In the genomic region with DNA sequence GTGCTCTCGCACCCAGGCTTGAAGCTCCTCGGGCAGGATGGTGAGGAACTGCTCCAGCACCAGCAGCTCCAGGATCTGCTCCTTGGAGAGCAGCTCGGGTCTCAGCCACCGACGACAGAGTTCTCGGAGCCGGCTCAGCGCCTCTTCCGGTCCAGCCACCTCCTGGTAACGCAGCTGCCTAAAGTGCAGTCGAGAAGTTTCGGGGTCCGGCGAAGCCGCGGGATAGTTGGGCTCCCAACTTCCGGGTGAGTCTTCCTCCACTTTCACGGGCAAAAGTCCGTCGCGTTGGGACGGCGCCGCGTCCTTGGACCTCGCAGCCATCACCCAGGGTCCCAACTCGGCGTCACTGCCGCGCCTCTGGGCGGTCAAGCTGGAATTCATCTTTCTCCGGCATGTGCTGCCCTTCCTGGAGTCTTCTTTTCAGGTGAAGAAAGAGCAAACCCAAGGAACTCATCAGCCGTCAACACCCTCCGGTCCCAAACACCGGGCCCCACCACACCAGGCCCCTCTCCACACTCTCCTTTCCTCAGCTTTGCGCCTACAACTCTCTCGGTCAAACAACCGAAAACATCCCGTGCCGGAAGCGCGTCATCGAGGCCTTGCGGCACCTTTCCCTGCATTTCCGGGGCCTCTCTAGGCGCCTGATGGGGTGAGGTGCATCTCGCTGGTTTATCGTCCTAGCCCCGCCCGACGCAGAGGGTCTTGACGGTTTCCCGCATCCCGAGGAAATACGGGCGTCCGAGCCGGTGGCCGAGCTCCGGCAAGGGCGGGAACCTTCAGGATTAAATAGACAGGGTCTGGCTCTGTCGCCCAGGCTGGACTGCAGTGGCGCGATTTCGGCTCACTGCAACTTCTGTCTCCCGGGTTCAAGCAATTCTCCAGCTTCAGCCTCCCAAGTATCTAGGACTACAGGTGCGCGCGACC, we compare ENCODE assay signal across 8 cellular contexts. TPM values are rescaled to one million over a fixed set of nuclear protein-coding genes. Genes with fewer than 3 reads are reported as not detected.
DNase-seq lines count a peak whose midpoint lies in the region; ATAC-seq and TF ChIP-seq lines count a peak whose summit lies in the region.

Gene ZNF394, minus strand, starts transcription at position 569 of the 924 bp plus-strand sequence. Its CDS starts 188 bp downstream, at position 381.

- no peaks in the 10 kb centered on the region for H3K9me3 ChIP-seq in fibroblast of lung (ENCODE audit: control insufficient read depth, insufficient read depth, low read depth, low read length)

- H3K4me3 Mint-ChIP-seq in activated T-helper 17 cell treated with anti-CD3 and anti-CD28 coated beads, Interleukin-2, amount 50 U/mL, for 72 hours: peak within 1 kb of the TSS; percentile 92
- H3K4me3 Mint-ChIP-seq in naive B cell: peak within 1 kb of the TSS; percentile 95 to 100 (median 99)
- H3K4me3 Mint-ChIP-seq in stimulated activated effector memory CD8-positive, alpha-beta T cell treated with anti-CD3 and anti-CD28 coated beads, Interleukin-12 subunit alpha, Interleukin-12 subunit beta, amount 100 ng/mL, for 72 hours: peak within 1 kb of the TSS; percentile 96

- H3K27ac ChIP-seq in RWPE1 (peak within 1 kb of the TSS; percentile 92), fibroblast of lung (ENCODE audit: insufficient read depth, low read length) (peak within 1 kb of the TSS; percentile 98)

- DNase-seq in DMS153 treated with DMSO at 0.1 percent for 48 hours (lab: John Stamatoyannopoulos, UW; ENCODE audit: unreplicated experiment): peak; percentile 87
- DNase-seq in Kasumi-1 (lab: John Stamatoyannopoulos, UW): peak; percentile 86 to 93
- peak; percentile 91 for DNase-seq in RWPE1 (ENCODE audit: low spot score)
- DNase-seq in fibroblast of lung (ENCODE audit: low read depth in 2 of 2): peak; percentile 92 to 94
- peak; percentile 86 for DNase-seq in naive B cell
- DNase-seq in stimulated activated effector memory CD8-positive, alpha-beta T cell treated with anti-CD3 and anti-CD28 coated beads, Interleukin-12 subunit alpha, Interleukin-12 subunit beta, amount 100 ng/mL, for 72 hours (ENCODE audit: low spot score in 2 of 2): peak; percentile 67 to 91

- H3K36me3 ChIP-seq in fibroblast of lung (ENCODE audit: control insufficient read depth, insufficient read depth, low read length): peaks cover 9% of the 10 kb centered on the region

- ATAC-seq in GM21723 (IDR thresholded peaks at IDR 0.05; ENCODE audit: unreplicated experiment) (peak; percentile 45), naive B cell (ENCODE audit: low read depth in 2 of 2) (peak; percentile 47 to 49)
- ATAC-seq in activated T-helper 17 cell treated with anti-CD3 and anti-CD28 coated beads, Interleukin-2, amount 50 U/mL, for 72 hours (replicated peaks): peak; percentile 56
- ATAC-seq in stimulated activated effector memory CD8-positive, alpha-beta T cell treated with anti-CD3 and anti-CD28 coated beads, Interleukin-12 subunit alpha, Interleukin-12 subunit beta, amount 100 ng/mL, for 72 hours: peak; percentile 71

- peak within 1 kb of the TSS; percentile 98 for H3K27ac Mint-ChIP-seq in activated T-helper 17 cell treated with anti-CD3 and anti-CD28 coated beads, Interleukin-2, amount 50 U/mL, for 72 hours
- peak within 1 kb of the TSS; percentile 99 to 100 (median 99) for H3K27ac Mint-ChIP-seq in naive B cell
- H3K27ac Mint-ChIP-seq in stimulated activated effector memory CD8-positive, alpha-beta T cell treated with anti-CD3 and anti-CD28 coated beads, Interleukin-12 subunit alpha, Interleukin-12 subunit beta, amount 100 ng/mL, for 72 hours: peak within 1 kb of the TSS; percentile 97

- H3K27me3 Mint-ChIP-seq in activated T-helper 17 cell treated with anti-CD3 and anti-CD28 coated beads, Interleukin-2, amount 50 U/mL, for 72 hours: no peaks in the 10 kb centered on the region
- H3K27me3 Mint-ChIP-seq in naive B cell: no peaks in the 10 kb centered on the region

- peak within 1 kb of the TSS; percentile 79 for H2AFZ ChIP-seq in fibroblast of lung (ENCODE audit: low read length)

- CTCF ChIA-PET in RWPE1 (lab: Yijun Ruan, JAX): interaction anchor here (0.6 to 1.2 kb wide), 3 partner anchors 13 to 552 kb away, joined by 3 to 5 read pairs (median 4); no protein-coding TSS in a partner anchor

- no peaks in the 10 kb centered on the region for H3K9me3 Mint-ChIP-seq in activated T-helper 17 cell treated with anti-CD3 and anti-CD28 coated beads, Interleukin-2, amount 50 U/mL, for 72 hours
- H3K9me3 Mint-ChIP-seq in naive B cell: peaks cover 0 to 2% (median 0%) of the 10 kb centered on the region in 7 donors
- H3K9me3 Mint-ChIP-seq in stimulated activated effector memory CD8-positive, alpha-beta T cell treated with anti-CD3 and anti-CD28 coated beads, Interleukin-12 subunit alpha, Interleukin-12 subunit beta, amount 100 ng/mL, for 72 hours: no peaks in the 10 kb centered on the region

- no peaks in the 10 kb centered on the region for H4K20me1 ChIP-seq in fibroblast of lung (ENCODE audit: control insufficient read depth, extremely low read depth, insufficient read depth, low read length)

- H3K4me1 ChIP-seq in fibroblast of lung (ENCODE audit: control insufficient read depth, extremely low read depth, insufficient read depth, low read length): peaks cover 3% of the 10 kb centered on the region

- H3K79me2 ChIP-seq in fibroblast of lung (ENCODE audit: control insufficient read depth, insufficient read depth, low read length): peaks cover 45% of the 10 kb centered on the region

- POLR2A ChIA-PET in RWPE1 (lab: Yijun Ruan, JAX; ENCODE audit: low non-redundant PET): interaction anchor here (0.8 to 0.9 kb wide), 2 partner anchors 58 to 117 kb away, joined by 3 to 4 read pairs; partner anchors contain the start of genes ZNF655 and ZSCAN25

- no peak for TF ChIP-seq CTCF in RWPE1 (conservative IDR thresholded peaks at IDR 0.05; ENCODE audit: low read depth)
- TF ChIP-seq CTCF in fibroblast of lung (conservative IDR thresholded peaks at IDR 0.05 in 1 of 2, IDR thresholded peaks at IDR 0.05 in 1 of 2; ENCODE audit: low read depth in 1 of 2, low read length in 2 of 2): no peak

- H3K4me1 Mint-ChIP-seq in activated T-helper 17 cell treated with anti-CD3 and anti-CD28 coated beads, Interleukin-2, amount 50 U/mL, for 72 hours: peaks cover 8% of the 10 kb centered on the region
- peaks cover 16 to 44% (median 27%) of the 10 kb centered on the region in 3 donors for H3K4me1 Mint-ChIP-seq in naive B cell
- H3K4me1 Mint-ChIP-seq in stimulated activated effector memory CD8-positive, alpha-beta T cell treated with anti-CD3 and anti-CD28 coated beads, Interleukin-12 subunit alpha, Interleukin-12 subunit beta, amount 100 ng/mL, for 72 hours: peaks cover 34% of the 10 kb centered on the region

- peak within 1 kb of the TSS; percentile 42 for H3K4me2 ChIP-seq in fibroblast of lung (ENCODE audit: extremely low read depth, insufficient read depth, low read length)

- peak within 1 kb of the TSS; percentile 93 to 99 (median 99) for H3K4me3 ChIP-seq in fibroblast of lung (replicated peaks in 1 of 4; ENCODE audit: control extremely low read depth in 1 of 4, insufficient read depth in 1 of 4, low read depth in 3 of 4, low read length in 4 of 4)

- H3K27me3 ChIP-seq in fibroblast of lung (ENCODE audit: control insufficient read depth, insufficient read depth, low read length): no peaks in the 10 kb centered on the region

- H3K9ac ChIP-seq in fibroblast of lung (ENCODE audit: insufficient read depth, low read length): peak within 1 kb of the TSS; percentile 95

- H3K36me3 Mint-ChIP-seq in activated T-helper 17 cell treated with anti-CD3 and anti-CD28 coated beads, Interleukin-2, amount 50 U/mL, for 72 hours (ENCODE audit: low read depth): peaks cover 52% of the 10 kb centered on the region
- peaks cover 5 to 16% of the 10 kb centered on the region in 2 donors for H3K36me3 Mint-ChIP-seq in naive B cell
- H3K36me3 Mint-ChIP-seq in stimulated activated effector memory CD8-positive, alpha-beta T cell treated with anti-CD3 and anti-CD28 coated beads, Interleukin-12 subunit alpha, Interleukin-12 subunit beta, amount 100 ng/mL, for 72 hours: peaks cover 60% of the 10 kb centered on the region

RNA-seq across cellular contexts. Expression of gene ZNF394, which starts in this region (rescaled TPM):
- total RNA-seq in activated T-helper 17 cell treated with anti-CD3 and anti-CD28 coated beads, Interleukin-2, amount 50 U/mL, for 72 hours: 10 to 100 TPM; 28.9 to 36.5 TPM
- 20.1 and 22.1 TPM in 2 replicates for total RNA-seq in fibroblast of lung
- polyA plus RNA-seq in fibroblast of lung (9.1 and 9.5 TPM in 2 replicates), naive B cell (ENCODE audit: low read depth in 6 of 6) (10 to 100 TPM; 47.3 to 71.6 (median 64.5) TPM)
- 10.2 and 10.3 TPM in 2 replicates for polyA plus RNA-seq in fibroblast of lung (2012)
- 3.8 TPM in 2 replicates for polyA minus RNA-seq in fibroblast of lung (ENCODE audit: low replicate concordance)

Comparison
In these comparisons a context has a peak if more than half of its experiments do, and no peak if none do; other contexts are left out.
1. Peak in every context shown above with its lines: DNase-seq, ATAC-seq, H3K4me3 ChIP-seq and H3K27ac ChIP-seq.